Comparison of ENCODE assay signal across 10 cellular contexts in genomic region chr22:50622723-50623327, GRCh38. TPM values are rescaled to one million over a fixed set of nuclear protein-coding genes. Genes with fewer than 3 reads are reported as not detected.
DNase-seq lines count a peak whose midpoint lies in the region; ATAC-seq lines count a peak whose summit lies in the region.
"Had no signal": no experiment of that assay in that cellular context is flagged by ENCODE, and none has a peak within 500 bp of the region (broad histone marks: within the 10 kb centered on the region; RNA-seq: fewer than 3 reads in every experiment).

No MANE protein-coding gene starts in this region.

- H3K4me3 Mint-ChIP-seq in activated T-helper 1 cell treated with anti-CD3 and anti-CD28 coated beads, Interleukin-12 subunit alpha, Interleukin-12 subunit beta, Interleukin-2, Interleukin-4 antibody, amounts not matched to agents 30 ng/mL and 10 ng/mL and 1 ng/mL, durations not matched to agents 14 hours and 24 hours and 36 hours = peak overlapping the region; percentile 85
- H3K4me3 Mint-ChIP-seq in naive thymus-derived CD4-positive, alpha-beta T cell = peak overlapping the region in 9 of 10 donors; percentile 81 to 97 (median 93)

- peaks cover 21 to 34% of the 10 kb centered on the region in 2 donors for H3K4me1 ChIP-seq in naive thymus-derived CD4-positive, alpha-beta T cell (ENCODE audit: control insufficient read depth in 2 of 2, insufficient read depth in 2 of 2, low read length in 2 of 2)

- peak overlapping the region; percentile 68 for H3K4me3 ChIP-seq in naive thymus-derived CD4-positive, alpha-beta T cell (ENCODE audit: low read length)

- peak overlapping the region; percentile 93 for H3K27ac ChIP-seq in naive thymus-derived CD4-positive, alpha-beta T cell (ENCODE audit: low read depth, low read length)
- H3K27ac ChIP-seq: cardiac muscle cell had no signal

- H3K27ac Mint-ChIP-seq in activated T-helper 1 cell treated with anti-CD3 and anti-CD28 coated beads, Interleukin-12 subunit alpha, Interleukin-12 subunit beta, Interleukin-2, Interleukin-4 antibody, amounts not matched to agents 30 ng/mL and 10 ng/mL and 1 ng/mL, durations not matched to agents 14 hours and 24 hours and 36 hours = peak overlapping the region; percentile 55
- H3K27ac Mint-ChIP-seq in naive thymus-derived CD4-positive, alpha-beta T cell = peak overlapping the region; percentile 93 to 100 (median 99)

- ATAC-seq in naive thymus-derived CD4-positive, alpha-beta T cell = no peak
- ATAC-seq in GM21526 (IDR thresholded peaks at IDR 0.05; ENCODE audit: low FRiP score, unreplicated experiment) = no peak
- ATAC-seq in HG02798 (IDR thresholded peaks at IDR 0.05; ENCODE audit: poor library complexity, unreplicated experiment) = no peak

- peaks cover 7% of the 10 kb centered on the region for H3K36me3 Mint-ChIP-seq in activated T-helper 1 cell treated with anti-CD3 and anti-CD28 coated beads, Interleukin-12 subunit alpha, Interleukin-12 subunit beta, Interleukin-2, Interleukin-4 antibody, amounts not matched to agents 30 ng/mL and 10 ng/mL and 1 ng/mL, durations not matched to agents 14 hours and 24 hours and 36 hours (ENCODE audit: low read depth)
- peaks cover 0 to 4% (median 3%) of the 10 kb centered on the region in 5 donors for H3K36me3 Mint-ChIP-seq in naive thymus-derived CD4-positive, alpha-beta T cell

- peaks cover 0 to 18% (median 0%) of the 10 kb centered on the region in 3 experiments for H3K36me3 ChIP-seq in naive thymus-derived CD4-positive, alpha-beta T cell (ENCODE audit: control insufficient read depth in 2 of 3, insufficient read depth in 3 of 3, low read length in 3 of 3)
- H3K36me3 ChIP-seq: cardiac muscle cell had no signal

- POLR2A ChIA-PET in naive thymus-derived CD4-positive, alpha-beta T cell (lab: Charles Lee) = interaction anchor here (0.6 to 4.8 kb wide), 8 partner anchors 82 to 788 kb away, joined by 3 to 91 read pairs (median 10); partner anchors contain the start of genes LMF2, NCAPH2, SCO2 and TYMP

- H3K27me3 Mint-ChIP-seq in activated T-helper 1 cell treated with anti-CD3 and anti-CD28 coated beads, Interleukin-12 subunit alpha, Interleukin-12 subunit beta, Interleukin-2, Interleukin-4 antibody, amounts not matched to agents 30 ng/mL and 10 ng/mL and 1 ng/mL, durations not matched to agents 14 hours and 24 hours and 36 hours (ENCODE audit: insufficient read depth) = no peaks in the 10 kb centered on the region
- H3K27me3 Mint-ChIP-seq in naive thymus-derived CD4-positive, alpha-beta T cell = no peaks in the 10 kb centered on the region

- peaks cover 42% of the 10 kb centered on the region for H3K4me1 Mint-ChIP-seq in activated T-helper 1 cell treated with anti-CD3 and anti-CD28 coated beads, Interleukin-12 subunit alpha, Interleukin-12 subunit beta, Interleukin-2, Interleukin-4 antibody, amounts not matched to agents 30 ng/mL and 10 ng/mL and 1 ng/mL, durations not matched to agents 14 hours and 24 hours and 36 hours (ENCODE audit: low read depth)
- peaks cover 10 to 45% (median 38%) of the 10 kb centered on the region in 7 donors for H3K4me1 Mint-ChIP-seq in naive thymus-derived CD4-positive, alpha-beta T cell

- CTCF ChIA-PET in naive thymus-derived CD4-positive, alpha-beta T cell (lab: Charles Lee) = interaction anchor here (1.1 kb wide), 1 partner anchor 381 kb away, joined by 3 read pairs; no protein-coding TSS in a partner anchor

- no peaks in the 10 kb centered on the region for H3K9me3 ChIP-seq in naive thymus-derived CD4-positive, alpha-beta T cell (ENCODE audit: control insufficient read depth in 2 of 3, low read length in 3 of 3)

- peak; percentile 85 for DNase-seq in DMS53 treated with DMSO at 0.1 percent for 48 hours (lab: John Stamatoyannopoulos, UW; ENCODE audit: unreplicated experiment)
- DNase-seq in NCI-H1436 treated with DMSO at 0.1 percent for 48 hours (lab: John Stamatoyannopoulos, UW) = peak; percentile 53
- DNase-seq in activated T-helper 1 cell treated with anti-CD3 and anti-CD28 coated beads, Interleukin-12 subunit alpha, Interleukin-12 subunit beta, Interleukin-2, Interleukin-4 antibody, amounts not matched to agents 30 ng/mL and 10 ng/mL and 1 ng/mL, durations not matched to agents 14 hours and 24 hours and 36 hours (ENCODE audit: low spot score) = no peak
- DNase-seq in naive thymus-derived CD4-positive, alpha-beta T cell = no peak
- DNase-seq in NCI-H82 treated with DMSO at 0.1 percent for 48 hours (lab: John Stamatoyannopoulos, UW; ENCODE audit: unreplicated experiment) = no peak
- no peak for DNase-seq in activated T-cell treated with anti-CD3 and anti-CD28 coated beads, Interleukin-2, amount 50 U/mL, for 1 hour

- no peaks in the 10 kb centered on the region for H3K9me3 Mint-ChIP-seq in activated T-helper 1 cell treated with anti-CD3 and anti-CD28 coated beads, Interleukin-12 subunit alpha, Interleukin-12 subunit beta, Interleukin-2, Interleukin-4 antibody, amounts not matched to agents 30 ng/mL and 10 ng/mL and 1 ng/mL, durations not matched to agents 14 hours and 24 hours and 36 hours
- H3K9me3 Mint-ChIP-seq in naive thymus-derived CD4-positive, alpha-beta T cell = no peaks in the 10 kb centered on the region

- no peaks in the 10 kb centered on the region for H3K27me3 ChIP-seq in naive thymus-derived CD4-positive, alpha-beta T cell (ENCODE audit: control insufficient read depth in 2 of 2, insufficient read depth in 2 of 2, low read length in 2 of 2)

- intact Hi-C loops in activated T-helper 1 cell treated with anti-CD3 and anti-CD28 coated beads, Interleukin-12 subunit alpha, Interleukin-12 subunit beta, Interleukin-2, Interleukin-4 antibody, amounts not matched to agents 30 ng/mL and 10 ng/mL and 1 ng/mL, durations not matched to agents 14 hours and 24 hours and 36 hours (cut with micrococcal nuclease) = no loop called here
- intact Hi-C loops in naive thymus-derived CD4-positive, alpha-beta T cell (cut with micrococcal nuclease) = loop anchor here in 1 of 2 donors (5.0 kb wide), 2 partner anchors 49 to 296 kb away; partner anchors contain the start of genes DENND6B and SHANK3

RNA-seq across cellular contexts. Expression of gene ARSA, which starts 5.1 kb away (rescaled TPM):
- 26.2 and 27.3 TPM in 2 replicates for total RNA-seq in activated T-helper 1 cell treated with anti-CD3 and anti-CD28 coated beads, Interleukin-12 subunit alpha, Interleukin-12 subunit beta, Interleukin-2, Interleukin-4 antibody, amounts not matched to agents 30 ng/mL and 10 ng/mL and 1 ng/mL, durations not matched to agents 14 hours and 24 hours and 36 hours
- total RNA-seq in naive thymus-derived CD4-positive, alpha-beta T cell = 10 to 100 TPM; 64.3 to 96.3 (median 68.7) TPM
- 10 to 100 TPM in 1 of 2 donors, 1 to 10 TPM in 1; 7.1 to 12.3 TPM for polyA plus RNA-seq in naive thymus-derived CD4-positive, alpha-beta T cell

RNA-seq across cellular contexts. Expression of gene MAPK8IP2, which starts 22.2 kb away (rescaled TPM):
- 0.08 and 0.17 TPM in 2 replicates for total RNA-seq in activated T-helper 1 cell treated with anti-CD3 and anti-CD28 coated beads, Interleukin-12 subunit alpha, Interleukin-12 subunit beta, Interleukin-2, Interleukin-4 antibody, amounts not matched to agents 30 ng/mL and 10 ng/mL and 1 ng/mL, durations not matched to agents 14 hours and 24 hours and 36 hours
- total RNA-seq in naive thymus-derived CD4-positive, alpha-beta T cell = under 1 TPM; 0.24 to 0.64 (median 0.38) TPM
- polyA plus RNA-seq in naive thymus-derived CD4-positive, alpha-beta T cell = not detected

RNA-seq across cellular contexts. Expression of gene CHKB, which starts 40.2 kb away (rescaled TPM):
- 81.0 and 88.7 TPM in 2 replicates for total RNA-seq in activated T-helper 1 cell treated with anti-CD3 and anti-CD28 coated beads, Interleukin-12 subunit alpha, Interleukin-12 subunit beta, Interleukin-2, Interleukin-4 antibody, amounts not matched to agents 30 ng/mL and 10 ng/mL and 1 ng/mL, durations not matched to agents 14 hours and 24 hours and 36 hours
- 100 to 1,000 TPM; 121 to 214 (median 191) TPM for total RNA-seq in naive thymus-derived CD4-positive, alpha-beta T cell
- polyA plus RNA-seq in naive thymus-derived CD4-positive, alpha-beta T cell = 10 to 100 TPM; 24.2 to 29.4 TPM

RNA-seq across cellular contexts. Expression of gene CPT1B, which starts 44.6 kb away (rescaled TPM):
- total RNA-seq in activated T-helper 1 cell treated with anti-CD3 and anti-CD28 coated beads, Interleukin-12 subunit alpha, Interleukin-12 subunit beta, Interleukin-2, Interleukin-4 antibody, amounts not matched to agents 30 ng/mL and 10 ng/mL and 1 ng/mL, durations not matched to agents 14 hours and 24 hours and 36 hours = 65.6 and 68.2 TPM in 2 replicates
- 100 to 1,000 TPM in 1 of 5 experiments, 10 to 100 TPM in 4; 43.9 to 108 (median 66.7) TPM for total RNA-seq in naive thymus-derived CD4-positive, alpha-beta T cell
- 1 to 10 TPM in 1 of 2 donors, under 1 TPM in 1; 0.32 to 2.8 TPM for polyA plus RNA-seq in naive thymus-derived CD4-positive, alpha-beta T cell

RNA-seq across cellular contexts. Expression of gene SHANK3, which starts 49.8 kb away (rescaled TPM):
- total RNA-seq in activated T-helper 1 cell treated with anti-CD3 and anti-CD28 coated beads, Interleukin-12 subunit alpha, Interleukin-12 subunit beta, Interleukin-2, Interleukin-4 antibody, amounts not matched to agents 30 ng/mL and 10 ng/mL and 1 ng/mL, durations not matched to agents 14 hours and 24 hours and 36 hours = 0.05 and 0.10 TPM in 2 replicates
- under 1 TPM in 3 of 5 experiments, not detected in 2; 0.07 to 0.73 (median 0.16) TPM for total RNA-seq in naive thymus-derived CD4-positive, alpha-beta T cell
- not detected for polyA plus RNA-seq in naive thymus-derived CD4-positive, alpha-beta T cell
- total RNA-seq: T-helper 1 cell treated with Interleukin-12 subunit alpha and Interleukin-12 subunit beta and Interleukin-4 antibody, amounts not matched to agents 30 ng/mL and 1 ng/mL, for 36 hours had no signal

Comparison
In these comparisons a context has a peak if more than half of its experiments do, and no peak if none do; other contexts are left out.
1. DNase-seq: peak in DMS53 treated with DMSO at 0.1 percent for 48 hours (single experiment) and NCI-H1436 treated with DMSO at 0.1 percent for 48 hours (single experiment); none in activated T-helper 1 cell treated with anti-CD3 and anti-CD28 coated beads, Interleukin-12 subunit alpha, Interleukin-12 subunit beta, Interleukin-2, Interleukin-4 antibody, amounts not matched to agents 30 ng/mL and 10 ng/mL and 1 ng/mL, durations not matched to agents 14 hours and 24 hours and 36 hours (single experiment), naive thymus-derived CD4-positive, alpha-beta T cell (0 of 9), NCI-H82 treated with DMSO at 0.1 percent for 48 hours (single experiment) and activated T-cell treated with anti-CD3 and anti-CD28 coated beads, Interleukin-2, amount 50 U/mL, for 1 hour (single experiment).